ENCODE assay signal across 7 cellular contexts in the genomic region with DNA sequence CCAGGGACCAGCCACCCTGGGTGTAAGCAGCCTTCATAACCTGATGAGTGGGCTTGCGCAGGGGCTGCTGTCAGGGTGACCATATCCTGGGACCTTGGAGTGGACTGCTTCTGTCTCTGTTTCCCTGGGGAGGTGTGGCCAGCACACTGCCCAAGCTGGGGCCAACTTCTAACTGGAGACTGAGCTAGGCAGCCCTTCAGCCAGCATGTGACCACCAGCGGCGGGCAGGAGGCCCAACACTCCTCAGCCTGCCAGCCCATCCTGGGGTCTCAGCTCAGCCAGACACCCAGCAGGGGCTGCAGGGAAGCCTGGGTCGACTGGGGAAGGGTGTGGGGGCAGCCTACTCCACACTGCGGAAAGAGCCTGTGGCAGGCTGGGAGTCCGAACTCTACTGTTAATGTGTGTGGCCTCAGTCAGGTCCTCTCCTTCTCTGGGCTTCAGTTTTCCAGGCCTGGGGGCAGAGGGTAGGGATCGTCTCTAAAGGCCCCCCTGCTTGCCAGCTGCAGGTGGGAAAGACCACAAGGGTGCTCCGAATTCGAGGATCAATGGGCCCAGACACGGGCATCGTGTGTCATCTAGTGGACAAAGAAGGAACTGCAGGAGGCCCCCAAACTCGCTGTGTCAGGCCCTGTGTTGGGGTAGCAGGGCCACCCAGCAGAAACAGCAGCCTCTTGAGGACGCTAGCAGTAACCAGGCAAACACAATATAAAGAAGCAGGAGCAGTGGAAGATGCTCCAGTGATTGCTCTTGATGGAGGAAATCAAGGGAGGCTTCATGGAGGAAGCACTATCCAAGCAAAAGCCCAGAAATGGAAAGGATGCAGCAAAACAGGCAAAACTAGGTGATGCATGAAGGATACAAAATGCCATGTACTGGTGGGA. TPM values are rescaled to one million over a fixed set of nuclear protein-coding genes. Genes with fewer than 3 reads are reported as not detected.
DNase-seq lines count a peak whose midpoint lies in the region; ATAC-seq, FAIRE-seq and TF ChIP-seq lines count a peak whose summit lies in the region.

No MANE protein-coding gene starts in this region.

- H3K9ac ChIP-seq in KMS-11 (no peak overlapping the region), astrocyte (ENCODE audit: low read length) (no peak overlapping the region)

- H4K20me1 ChIP-seq in KMS-11 (ENCODE audit: insufficient read depth) (no peaks in the 10 kb centered on the region), astrocyte (ENCODE audit: insufficient read depth, low read length) (no peaks in the 10 kb centered on the region)

- H3K27ac Mint-ChIP-seq in T-helper 2 cell treated with Interferon-gamma antibody and Interleukin-4, amounts not matched to agents 5 μg/mL and 100 μg/mL, for 36 hours, result no peak overlapping the region
- no peak overlapping the region for H3K27ac Mint-ChIP-seq in astrocyte (ENCODE audit: unreplicated experiment)

- no peak overlapping the region for H3K27ac ChIP-seq in KMS-11
- H3K27ac ChIP-seq in astrocyte (ENCODE audit: low read depth, low read length), result no peak overlapping the region

- no peak overlapping the region for H3K4me2 ChIP-seq in KMS-11
- no peak overlapping the region for H3K4me2 ChIP-seq in astrocyte (ENCODE audit: low read length)

- peak; percentile 58 for FAIRE-seq in astrocyte (lab: Jason Lieb, UNC)

- peaks cover 11% of the 10 kb centered on the region for H3K4me1 Mint-ChIP-seq in T-helper 2 cell treated with Interferon-gamma antibody and Interleukin-4, amounts not matched to agents 5 μg/mL and 100 μg/mL, for 36 hours (ENCODE audit: low read depth)
- no peaks in the 10 kb centered on the region for H3K4me1 Mint-ChIP-seq in astrocyte (ENCODE audit: low read depth, unreplicated experiment)

- no peaks in the 10 kb centered on the region for H3K79me2 ChIP-seq in KMS-11 (ENCODE audit: insufficient read depth, low read depth)
- H3K79me2 ChIP-seq in astrocyte (ENCODE audit: insufficient read depth, low read length), result no peaks in the 10 kb centered on the region

- H3K9me3 Mint-ChIP-seq in T-helper 2 cell treated with Interferon-gamma antibody and Interleukin-4, amounts not matched to agents 5 μg/mL and 100 μg/mL, for 36 hours, result no peaks in the 10 kb centered on the region
- no peaks in the 10 kb centered on the region for H3K9me3 Mint-ChIP-seq in astrocyte (ENCODE audit: unreplicated experiment)

- peak; percentile 100 for TF ChIP-seq CTCF in GM12872 (IDR thresholded peaks at IDR 0.05; ENCODE audit: insufficient read depth, low read depth, low read length)
- peak; percentile 95 for TF ChIP-seq CTCF in KMS-11 (conservative IDR thresholded peaks at IDR 0.05; ENCODE audit: low read depth, low read length)
- peak; percentile 99 for TF ChIP-seq CTCF in astrocyte (IDR thresholded peaks at IDR 0.05; ENCODE audit: insufficient read depth, low read depth, low read length)

- H3K4me1 ChIP-seq in KMS-11 (ENCODE audit: low read depth, poor library complexity, severe bottlenecking) (no peaks in the 10 kb centered on the region), astrocyte (ENCODE audit: insufficient read depth, low read length) (peaks cover 9% of the 10 kb centered on the region)

- ATAC-seq in GM18505 (IDR thresholded peaks at IDR 0.05; ENCODE audit: unreplicated experiment), result no peak

- no peak overlapping the region for H3K4me3 ChIP-seq in KMS-11 (IDR thresholded peaks at IDR 0.05; ENCODE audit: insufficient read depth, low read depth, low read length)
- no peak overlapping the region for H3K4me3 ChIP-seq in astrocyte (ENCODE audit: insufficient read depth, low read depth, low read length)

- no peaks in the 10 kb centered on the region for H3K36me3 ChIP-seq in KMS-11 (ENCODE audit: insufficient read depth)
- H3K36me3 ChIP-seq in astrocyte (ENCODE audit: insufficient read depth, low read length), result no peaks in the 10 kb centered on the region

- no peak for TF ChIP-seq POLR2A in GM18505 (IDR thresholded peaks at IDR 0.05; ENCODE audit: borderline replicate concordance, extremely low read depth, insufficient read depth, insufficient read length)

- peak; percentile 56 for DNase-seq in T-helper 2 cell treated with Interferon-gamma antibody and Interleukin-4, amounts not matched to agents 5 μg/mL and 100 μg/mL, for 36 hours (ENCODE audit: low spot score)
- no peak for DNase-seq in astrocyte (ENCODE audit: low read depth)
- peak; percentile 79 for DNase-seq in iPS-NIHi11 (ENCODE audit: low spot score)
- DNase-seq in stimulated activated CD4-positive, alpha-beta T cell treated with anti-CD3 and anti-CD28 coated beads, Interleukin-1b, Interleukin-23, amount 100 ng/mL, for 48 hours, result peak; percentile 74

- H2AFZ ChIP-seq in KMS-11 (ENCODE audit: low read depth), result peak overlapping the region; percentile 26; the same call in 1 of the 2 replicates
- no peak overlapping the region for H2AFZ ChIP-seq in astrocyte (ENCODE audit: low read depth, low read length)

- no peaks in the 10 kb centered on the region for H3K9me3 ChIP-seq in astrocyte (ENCODE audit: insufficient read depth, low read depth, low read length)

- no peak overlapping the region for H3K4me3 Mint-ChIP-seq in T-helper 2 cell treated with Interferon-gamma antibody and Interleukin-4, amounts not matched to agents 5 μg/mL and 100 μg/mL, for 36 hours
- no peak overlapping the region for H3K4me3 Mint-ChIP-seq in astrocyte (ENCODE audit: unreplicated experiment)

- H3K27me3 ChIP-seq in KMS-11 (ENCODE audit: insufficient read depth, low read depth), result no peaks in the 10 kb centered on the region
- no peaks in the 10 kb centered on the region for H3K27me3 ChIP-seq in astrocyte (ENCODE audit: insufficient read depth, low read length)

- no peaks in the 10 kb centered on the region for H3K27me3 Mint-ChIP-seq in T-helper 2 cell treated with Interferon-gamma antibody and Interleukin-4, amounts not matched to agents 5 μg/mL and 100 μg/mL, for 36 hours (ENCODE audit: low read depth)
- H3K27me3 Mint-ChIP-seq in astrocyte (ENCODE audit: low read depth, unreplicated experiment), result peaks cover 22% of the 10 kb centered on the region

- no peaks in the 10 kb centered on the region for H3K36me3 Mint-ChIP-seq in T-helper 2 cell treated with Interferon-gamma antibody and Interleukin-4, amounts not matched to agents 5 μg/mL and 100 μg/mL, for 36 hours (ENCODE audit: low read depth)
- peaks cover 3% of the 10 kb centered on the region for H3K36me3 Mint-ChIP-seq in astrocyte (ENCODE audit: low read depth, unreplicated experiment)

RNA-seq across cellular contexts. Expression of a gene that starts 2.0 kb away (rescaled TPM):
- 0.09 and 0.26 TPM in 2 replicates for total RNA-seq in astrocyte

RNA-seq across cellular contexts. Expression of a gene that starts 7.0 kb away (rescaled TPM):
- 5.4 and 12.4 TPM in 2 replicates for total RNA-seq in astrocyte

RNA-seq across cellular contexts. Expression of a gene that starts 8.5 kb away (rescaled TPM):
- 118 TPM in 2 replicates for total RNA-seq in astrocyte

RNA-seq across cellular contexts. Expression of a gene that starts 36.4 kb away (rescaled TPM):
- 3.9 and 4.8 TPM in 2 replicates for total RNA-seq in astrocyte

RNA-seq across cellular contexts. Expression of a gene that starts 37.1 kb away (rescaled TPM):
- total RNA-seq in astrocyte, result 70.6 and 74.0 TPM in 2 replicates
